ENCODE assay signal across 1 cellular context in the genomic region with DNA sequence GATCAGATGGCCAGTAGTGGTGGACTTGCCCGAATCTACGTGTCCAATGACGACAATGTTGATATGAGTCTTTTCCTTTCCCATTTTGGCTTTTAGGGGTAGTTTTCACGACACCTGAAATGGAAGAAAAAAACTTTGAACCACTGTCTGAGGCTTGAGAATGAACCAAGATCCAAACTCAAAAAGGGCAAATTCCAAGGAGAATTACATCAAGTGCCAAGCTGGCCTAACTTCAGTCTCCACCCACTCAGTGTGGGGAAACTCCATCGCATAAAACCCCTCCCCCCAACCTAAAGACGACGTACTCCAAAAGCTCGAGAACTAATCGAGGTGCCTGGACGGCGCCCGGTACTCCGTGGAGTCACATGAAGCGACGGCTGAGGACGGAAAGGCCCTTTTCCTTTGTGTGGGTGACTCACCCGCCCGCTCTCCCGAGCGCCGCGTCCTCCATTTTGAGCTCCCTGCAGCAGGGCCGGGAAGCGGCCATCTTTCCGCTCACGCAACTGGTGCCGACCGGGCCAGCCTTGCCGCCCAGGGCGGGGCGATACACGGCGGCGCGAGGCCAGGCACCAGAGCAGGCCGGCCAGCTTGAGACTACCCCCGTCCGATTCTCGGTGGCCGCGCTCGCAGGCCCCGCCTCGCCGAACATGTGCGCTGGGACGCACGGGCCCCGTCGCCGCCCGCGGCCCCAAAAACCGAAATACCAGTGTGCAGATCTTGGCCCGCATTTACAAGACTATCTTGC.
A peak's percentile ranks its signal among the peaks of the same experiment; 100 is the strongest.
TF ChIP-seq lines count a peak whose summit lies in the region.

No MANE protein-coding gene starts in this region.

TF ChIP-seq in HCT116, 20 proteins besides CTCF, POLR2A, EP300 and RAD21:
- TF ChIP-seq SP1 (IDR thresholded peaks at IDR 0.05; ENCODE audit: low read depth) (no peak), YY1 (IDR thresholded peaks at IDR 0.05; ENCODE audit: extremely low read depth, insufficient replicate concordance, low read depth, low read length) (peak; percentile 88), POLR2AphosphoS5 (IDR thresholded peaks at IDR 0.05; ENCODE audit: low read depth, low read length) (peak; percentile 75)
